Comparison of ENCODE assay signal across 20 cellular contexts in the genomic region with DNA sequence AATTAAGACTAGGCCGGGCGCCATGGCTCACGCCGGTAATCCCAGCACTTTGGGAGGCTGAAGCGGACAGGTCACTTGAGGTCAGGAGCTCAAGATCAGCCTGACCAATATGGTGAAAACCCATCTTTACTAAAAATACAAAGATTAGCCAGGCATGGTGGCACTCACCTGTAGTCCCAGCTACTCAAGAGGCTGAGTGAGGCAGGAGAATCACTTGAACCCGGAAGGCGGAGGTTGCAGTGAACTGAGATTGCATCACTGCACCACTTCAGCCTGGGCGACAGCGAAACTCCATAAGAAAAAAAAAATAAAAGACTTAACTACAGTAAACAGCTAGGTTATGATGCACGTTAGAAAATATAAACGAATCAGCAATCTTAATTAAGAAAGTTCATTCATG.
"Had no signal": no experiment of that assay in that cellular context is flagged by ENCODE, and none has a peak within 500 bp of the region (broad histone marks: within the 10 kb centered on the region; RNA-seq: fewer than 3 reads in every experiment).

No MANE protein-coding gene starts in this region.

- ATAC-seq: left colon; natural killer cell treated with Interleukin-12 subunit alpha and Interleukin-12 subunit beta and Interleukin-15 and Interleukin-18, amount 100 ng/mL, for 72 hours; pancreas; right cardiac atrium; sciatic nerve; stimulated activated effector memory CD8-positive, alpha-beta T cell treated with anti-CD3 and anti-CD28 coated beads, Interleukin-12 subunit alpha, Interleukin-12 subunit beta, amount 100 ng/mL, for 72 hours had no signal

- H3K4me3 ChIP-seq: left ventricle myocardium inferior, pancreas, prostate gland, skin epidermis, suprapubic skin, thoracic aorta, tibial nerve, vagina had no signal

- H3K27me3 ChIP-seq: suprapubic skin, tibial nerve, vagina had no signal

- H3K9me3 ChIP-seq: left ventricle myocardium inferior, pancreas, prostate gland, suprapubic skin, thoracic aorta, tibial nerve, vagina had no signal

- H3K36me3 ChIP-seq: left ventricle myocardium inferior, pancreas, prostate gland, suprapubic skin, thoracic aorta, tibial nerve, vagina had no signal

- H3K27ac ChIP-seq: left ventricle myocardium inferior, pancreas, prostate gland, skin epidermis, suprapubic skin, thoracic aorta, tibial nerve, vagina had no signal

- H3K4me1 ChIP-seq: left ventricle myocardium inferior, pancreas, prostate gland, suprapubic skin, tibial nerve, vagina had no signal

- DNase-seq: immature natural killer cell; kidney; left colon; left ventricle myocardium inferior; mesendoderm; naive B cell; pancreas; retina; right cardiac atrium; stimulated activated CD4-positive, alpha-beta T cell treated with anti-CD3 and anti-CD28 coated beads, Interleukin-4, amount 100 ng/mL, for 24 hours; stimulated activated naive CD4-positive, alpha-beta T cell had no signal
